16 cellular contexts compared by ENCODE assay signal in genomic region chr16:56349086-56349415, GRCh38.
"Had no signal": no experiment of that assay in that cellular context is flagged by ENCODE, and none has a peak within 500 bp of the region (broad histone marks: within the 10 kb centered on the region; RNA-seq: fewer than 3 reads in every experiment).

No MANE protein-coding gene starts in this region.

- H3K4me1 ChIP-seq: left lung, right atrium auricular region, tibial nerve had no signal

- H3K27ac ChIP-seq: left lung, right atrium auricular region, tibial nerve, vagina had no signal

- ATAC-seq: esophagus mucosa; left lung; naive thymus-derived CD8-positive, alpha-beta T cell had no signal

- H3K36me3 ChIP-seq: left lung, tibial nerve, vagina had no signal

- H3K4me3 ChIP-seq: left lung, right atrium auricular region, tibial nerve, vagina had no signal

- H3K27me3 ChIP-seq: right atrium auricular region, tibial nerve, vagina had no signal

- H3K9me3 ChIP-seq: left lung, right atrium auricular region, tibial nerve, vagina had no signal

- DNase-seq: activated CD4-positive, alpha-beta T cell treated with anti-CD3 and anti-CD28 coated beads, Interleukin-2, amount 50 U/mL, for 48 hours; activated T-cell treated with anti-CD3 and anti-CD28 coated beads, Interleukin-2, amount 50 U/mL, for 1 hour; amniotic stem cell; hippocampal formation; small intestine; stimulated activated CD4-positive, alpha-beta T cell treated with anti-CD3 and anti-CD28 coated beads, Interleukin-4, amount 100 ng/mL, for 4 hours; stimulated activated CD8-positive, alpha-beta memory T cell treated with anti-CD3 and anti-CD28 coated beads, Interleukin-4, amount 100 ng/mL, for 48 hours; stimulated activated naive CD4-positive, alpha-beta T cell treated with Interleukin-2 at 50 U/mL for 16 hours; T-helper 1 cell; T1000 had no signal
